Comparison of ENCODE assay signal across 1 cellular context in the genomic region with DNA sequence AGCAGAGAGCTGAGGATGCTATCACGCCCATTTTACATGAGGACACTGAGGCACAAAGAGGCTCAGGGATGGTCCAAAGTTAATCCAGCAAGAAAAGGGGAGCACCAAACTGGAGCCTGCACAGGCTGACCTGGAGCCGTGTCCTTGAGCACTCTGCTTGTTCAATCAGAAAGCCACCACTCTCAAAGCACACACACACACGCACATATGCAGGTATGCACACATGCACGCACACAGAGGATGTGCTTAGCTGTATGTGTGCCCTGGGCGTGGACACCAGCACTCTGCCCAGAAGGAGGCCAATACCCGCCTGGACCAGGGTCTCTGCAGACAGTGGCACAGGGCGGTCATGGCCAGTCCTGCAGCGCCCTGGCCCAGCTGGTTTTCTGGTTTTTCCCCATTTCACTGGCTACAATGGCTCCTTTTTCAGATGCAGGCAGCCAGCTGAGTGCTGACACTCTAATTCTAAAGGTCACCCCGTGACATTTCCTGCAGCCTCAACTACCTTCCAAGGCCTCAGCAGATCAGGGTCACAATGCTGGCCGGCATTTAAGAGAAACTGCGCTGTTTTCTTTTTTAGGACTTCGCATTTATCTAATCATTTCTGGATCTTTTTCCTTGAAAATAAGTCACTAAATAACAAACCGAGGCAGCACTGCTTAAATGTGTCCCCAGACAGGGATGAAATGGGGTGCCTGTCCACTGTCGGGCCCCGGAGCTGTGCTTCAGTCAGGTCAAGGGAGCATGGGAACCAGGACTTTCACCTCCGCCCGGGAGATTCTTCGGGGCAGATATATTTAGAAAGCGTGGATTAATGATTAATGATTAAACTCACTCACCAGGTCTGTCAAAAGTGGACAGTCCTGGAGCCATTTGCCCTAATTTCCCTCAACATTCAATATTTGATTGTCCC.
TF ChIP-seq lines count a peak whose summit lies in the region.

No MANE protein-coding gene starts in this region.

TF ChIP-seq in HepG2, 621 proteins besides CTCF, POLR2A, EP300 and RAD21 (continued from another document and continues in another):
- TF ChIP-seq, protein P1, sequence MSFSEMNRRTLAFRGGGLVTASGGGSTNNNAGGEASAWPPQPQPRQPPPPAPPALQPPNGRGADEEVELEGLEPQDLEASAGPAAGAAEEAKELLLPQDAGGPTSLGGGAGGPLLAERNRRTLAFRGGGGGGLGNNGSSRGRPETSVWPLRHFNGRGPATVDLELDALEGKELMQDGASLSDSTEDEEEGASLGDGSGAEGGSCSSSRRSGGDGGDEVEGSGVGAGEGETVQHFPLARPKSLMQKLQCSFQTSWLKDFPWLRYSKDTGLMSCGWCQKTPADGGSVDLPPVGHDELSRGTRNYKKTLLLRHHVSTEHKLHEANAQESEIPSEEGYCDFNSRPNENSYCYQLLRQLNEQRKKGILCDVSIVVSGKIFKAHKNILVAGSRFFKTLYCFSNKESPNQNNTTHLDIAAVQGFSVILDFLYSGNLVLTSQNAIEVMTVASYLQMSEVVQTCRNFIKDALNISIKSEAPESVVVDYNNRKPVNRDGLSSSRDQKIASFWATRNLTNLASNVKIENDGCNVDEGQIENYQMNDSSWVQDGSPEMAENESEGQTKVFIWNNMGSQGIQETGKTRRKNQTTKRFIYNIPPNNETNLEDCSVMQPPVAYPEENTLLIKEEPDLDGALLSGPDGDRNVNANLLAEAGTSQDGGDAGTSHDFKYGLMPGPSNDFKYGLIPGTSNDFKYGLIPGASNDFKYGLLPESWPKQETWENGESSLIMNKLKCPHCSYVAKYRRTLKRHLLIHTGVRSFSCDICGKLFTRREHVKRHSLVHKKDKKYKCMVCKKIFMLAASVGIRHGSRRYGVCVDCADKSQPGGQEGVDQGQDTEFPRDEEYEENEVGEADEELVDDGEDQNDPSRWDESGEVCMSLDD (CRISPR knock-in tag; IDR thresholded peaks at IDR 0.05; ENCODE audit: borderline replicate concordance): peak; percentile 96
- TF ChIP-seq, protein P2, sequence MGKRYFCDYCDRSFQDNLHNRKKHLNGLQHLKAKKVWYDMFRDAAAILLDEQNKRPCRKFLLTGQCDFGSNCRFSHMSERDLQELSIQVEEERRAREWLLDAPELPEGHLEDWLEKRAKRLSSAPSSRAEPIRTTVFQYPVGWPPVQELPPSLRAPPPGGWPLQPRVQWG (CRISPR knock-in tag; IDR thresholded peaks at IDR 0.05; ENCODE audit: borderline replicate concordance, low read depth): no peak
- no peak for TF ChIP-seq ZNF790 (CRISPR knock-in tag; IDR thresholded peaks at IDR 0.05; ENCODE audit: borderline replicate concordance)
- TF ChIP-seq, protein P3, sequence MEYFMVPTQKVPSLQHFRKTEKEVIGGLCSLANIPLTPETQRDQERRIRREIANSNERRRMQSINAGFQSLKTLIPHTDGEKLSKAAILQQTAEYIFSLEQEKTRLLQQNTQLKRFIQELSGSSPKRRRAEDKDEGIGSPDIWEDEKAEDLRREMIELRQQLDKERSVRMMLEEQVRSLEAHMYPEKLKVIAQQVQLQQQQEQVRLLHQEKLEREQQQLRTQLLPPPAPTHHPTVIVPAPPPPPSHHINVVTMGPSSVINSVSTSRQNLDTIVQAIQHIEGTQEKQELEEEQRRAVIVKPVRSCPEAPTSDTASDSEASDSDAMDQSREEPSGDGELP (IDR thresholded peaks at IDR 0.05; ENCODE audit: borderline replicate concordance, low read depth): peak; percentile 95
- peak; percentile 85 for TF ChIP-seq HNF4G (IDR thresholded peaks at IDR 0.05; ENCODE audit: borderline replicate concordance, low read depth, low read length)
- no peak; the same call in 1 of the 2 replicates for TF ChIP-seq HNF4G (CRISPR knock-in tag; IDR thresholded peaks at IDR 0.05; ENCODE audit: borderline replicate concordance, low read depth)
- TF ChIP-seq ZFAT (CRISPR knock-in tag; conservative IDR thresholded peaks at IDR 0.05): no peak
- TF ChIP-seq YEATS2 (CRISPR knock-in tag; IDR thresholded peaks at IDR 0.05; ENCODE audit: borderline replicate concordance): no peak
- 0 out of 2 replicates have a peak, but pooled peaks have one; percentile 15 for TF ChIP-seq ISL2 (CRISPR knock-in tag; IDR thresholded peaks at IDR 0.05)
- TF ChIP-seq, protein P4, sequence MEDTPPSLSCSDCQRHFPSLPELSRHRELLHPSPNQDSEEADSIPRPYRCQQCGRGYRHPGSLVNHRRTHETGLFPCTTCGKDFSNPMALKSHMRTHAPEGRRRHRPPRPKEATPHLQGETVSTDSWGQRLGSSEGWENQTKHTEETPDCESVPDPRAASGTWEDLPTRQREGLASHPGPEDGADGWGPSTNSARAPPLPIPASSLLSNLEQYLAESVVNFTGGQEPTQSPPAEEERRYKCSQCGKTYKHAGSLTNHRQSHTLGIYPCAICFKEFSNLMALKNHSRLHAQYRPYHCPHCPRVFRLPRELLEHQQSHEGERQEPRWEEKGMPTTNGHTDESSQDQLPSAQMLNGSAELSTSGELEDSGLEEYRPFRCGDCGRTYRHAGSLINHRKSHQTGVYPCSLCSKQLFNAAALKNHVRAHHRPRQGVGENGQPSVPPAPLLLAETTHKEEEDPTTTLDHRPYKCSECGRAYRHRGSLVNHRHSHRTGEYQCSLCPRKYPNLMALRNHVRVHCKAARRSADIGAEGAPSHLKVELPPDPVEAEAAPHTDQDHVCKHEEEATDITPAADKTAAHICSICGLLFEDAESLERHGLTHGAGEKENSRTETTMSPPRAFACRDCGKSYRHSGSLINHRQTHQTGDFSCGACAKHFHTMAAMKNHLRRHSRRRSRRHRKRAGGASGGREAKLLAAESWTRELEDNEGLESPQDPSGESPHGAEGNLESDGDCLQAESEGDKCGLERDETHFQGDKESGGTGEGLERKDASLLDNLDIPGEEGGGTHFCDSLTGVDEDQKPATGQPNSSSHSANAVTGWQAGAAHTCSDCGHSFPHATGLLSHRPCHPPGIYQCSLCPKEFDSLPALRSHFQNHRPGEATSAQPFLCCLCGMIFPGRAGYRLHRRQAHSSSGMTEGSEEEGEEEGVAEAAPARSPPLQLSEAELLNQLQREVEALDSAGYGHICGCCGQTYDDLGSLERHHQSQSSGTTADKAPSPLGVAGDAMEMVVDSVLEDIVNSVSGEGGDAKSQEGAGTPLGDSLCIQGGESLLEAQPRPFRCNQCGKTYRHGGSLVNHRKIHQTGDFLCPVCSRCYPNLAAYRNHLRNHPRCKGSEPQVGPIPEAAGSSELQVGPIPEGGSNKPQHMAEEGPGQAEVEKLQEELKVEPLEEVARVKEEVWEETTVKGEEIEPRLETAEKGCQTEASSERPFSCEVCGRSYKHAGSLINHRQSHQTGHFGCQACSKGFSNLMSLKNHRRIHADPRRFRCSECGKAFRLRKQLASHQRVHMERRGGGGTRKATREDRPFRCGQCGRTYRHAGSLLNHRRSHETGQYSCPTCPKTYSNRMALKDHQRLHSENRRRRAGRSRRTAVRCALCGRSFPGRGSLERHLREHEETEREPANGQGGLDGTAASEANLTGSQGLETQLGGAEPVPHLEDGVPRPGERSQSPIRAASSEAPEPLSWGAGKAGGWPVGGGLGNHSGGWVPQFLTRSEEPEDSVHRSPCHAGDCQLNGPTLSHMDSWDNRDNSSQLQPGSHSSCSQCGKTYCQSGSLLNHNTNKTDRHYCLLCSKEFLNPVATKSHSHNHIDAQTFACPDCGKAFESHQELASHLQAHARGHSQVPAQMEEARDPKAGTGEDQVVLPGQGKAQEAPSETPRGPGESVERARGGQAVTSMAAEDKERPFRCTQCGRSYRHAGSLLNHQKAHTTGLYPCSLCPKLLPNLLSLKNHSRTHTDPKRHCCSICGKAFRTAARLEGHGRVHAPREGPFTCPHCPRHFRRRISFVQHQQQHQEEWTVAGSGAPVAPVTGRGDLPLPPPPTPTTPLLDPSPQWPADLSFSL (CRISPR knock-in tag; IDR thresholded peaks at IDR 0.05): peak; percentile 56; the same call in 1 of the 2 replicates
- no peak for TF ChIP-seq KDM4B (CRISPR knock-in tag; IDR thresholded peaks at IDR 0.05)
- TF ChIP-seq ZNF883 (CRISPR knock-in tag; IDR thresholded peaks at IDR 0.05; ENCODE audit: not compliant biosample characterization): peak; percentile 74
- TF ChIP-seq ZSCAN22 (CRISPR knock-in tag; IDR thresholded peaks at IDR 0.05): no peak
- TF ChIP-seq, protein P5, sequence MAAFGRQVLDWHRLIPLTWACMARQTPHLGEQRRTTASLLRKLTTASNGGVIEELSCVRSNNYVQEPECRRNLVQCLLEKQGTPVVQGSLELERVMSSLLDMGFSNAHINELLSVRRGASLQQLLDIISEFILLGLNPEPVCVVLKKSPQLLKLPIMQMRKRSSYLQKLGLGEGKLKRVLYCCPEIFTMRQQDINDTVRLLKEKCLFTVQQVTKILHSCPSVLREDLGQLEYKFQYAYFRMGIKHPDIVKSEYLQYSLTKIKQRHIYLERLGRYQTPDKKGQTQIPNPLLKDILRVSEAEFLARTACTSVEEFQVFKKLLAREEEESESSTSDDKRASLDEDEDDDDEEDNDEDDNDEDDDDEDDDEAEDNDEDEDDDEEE (CRISPR knock-in tag; IDR thresholded peaks at IDR 0.05): no peak
- TF ChIP-seq, protein P6, sequence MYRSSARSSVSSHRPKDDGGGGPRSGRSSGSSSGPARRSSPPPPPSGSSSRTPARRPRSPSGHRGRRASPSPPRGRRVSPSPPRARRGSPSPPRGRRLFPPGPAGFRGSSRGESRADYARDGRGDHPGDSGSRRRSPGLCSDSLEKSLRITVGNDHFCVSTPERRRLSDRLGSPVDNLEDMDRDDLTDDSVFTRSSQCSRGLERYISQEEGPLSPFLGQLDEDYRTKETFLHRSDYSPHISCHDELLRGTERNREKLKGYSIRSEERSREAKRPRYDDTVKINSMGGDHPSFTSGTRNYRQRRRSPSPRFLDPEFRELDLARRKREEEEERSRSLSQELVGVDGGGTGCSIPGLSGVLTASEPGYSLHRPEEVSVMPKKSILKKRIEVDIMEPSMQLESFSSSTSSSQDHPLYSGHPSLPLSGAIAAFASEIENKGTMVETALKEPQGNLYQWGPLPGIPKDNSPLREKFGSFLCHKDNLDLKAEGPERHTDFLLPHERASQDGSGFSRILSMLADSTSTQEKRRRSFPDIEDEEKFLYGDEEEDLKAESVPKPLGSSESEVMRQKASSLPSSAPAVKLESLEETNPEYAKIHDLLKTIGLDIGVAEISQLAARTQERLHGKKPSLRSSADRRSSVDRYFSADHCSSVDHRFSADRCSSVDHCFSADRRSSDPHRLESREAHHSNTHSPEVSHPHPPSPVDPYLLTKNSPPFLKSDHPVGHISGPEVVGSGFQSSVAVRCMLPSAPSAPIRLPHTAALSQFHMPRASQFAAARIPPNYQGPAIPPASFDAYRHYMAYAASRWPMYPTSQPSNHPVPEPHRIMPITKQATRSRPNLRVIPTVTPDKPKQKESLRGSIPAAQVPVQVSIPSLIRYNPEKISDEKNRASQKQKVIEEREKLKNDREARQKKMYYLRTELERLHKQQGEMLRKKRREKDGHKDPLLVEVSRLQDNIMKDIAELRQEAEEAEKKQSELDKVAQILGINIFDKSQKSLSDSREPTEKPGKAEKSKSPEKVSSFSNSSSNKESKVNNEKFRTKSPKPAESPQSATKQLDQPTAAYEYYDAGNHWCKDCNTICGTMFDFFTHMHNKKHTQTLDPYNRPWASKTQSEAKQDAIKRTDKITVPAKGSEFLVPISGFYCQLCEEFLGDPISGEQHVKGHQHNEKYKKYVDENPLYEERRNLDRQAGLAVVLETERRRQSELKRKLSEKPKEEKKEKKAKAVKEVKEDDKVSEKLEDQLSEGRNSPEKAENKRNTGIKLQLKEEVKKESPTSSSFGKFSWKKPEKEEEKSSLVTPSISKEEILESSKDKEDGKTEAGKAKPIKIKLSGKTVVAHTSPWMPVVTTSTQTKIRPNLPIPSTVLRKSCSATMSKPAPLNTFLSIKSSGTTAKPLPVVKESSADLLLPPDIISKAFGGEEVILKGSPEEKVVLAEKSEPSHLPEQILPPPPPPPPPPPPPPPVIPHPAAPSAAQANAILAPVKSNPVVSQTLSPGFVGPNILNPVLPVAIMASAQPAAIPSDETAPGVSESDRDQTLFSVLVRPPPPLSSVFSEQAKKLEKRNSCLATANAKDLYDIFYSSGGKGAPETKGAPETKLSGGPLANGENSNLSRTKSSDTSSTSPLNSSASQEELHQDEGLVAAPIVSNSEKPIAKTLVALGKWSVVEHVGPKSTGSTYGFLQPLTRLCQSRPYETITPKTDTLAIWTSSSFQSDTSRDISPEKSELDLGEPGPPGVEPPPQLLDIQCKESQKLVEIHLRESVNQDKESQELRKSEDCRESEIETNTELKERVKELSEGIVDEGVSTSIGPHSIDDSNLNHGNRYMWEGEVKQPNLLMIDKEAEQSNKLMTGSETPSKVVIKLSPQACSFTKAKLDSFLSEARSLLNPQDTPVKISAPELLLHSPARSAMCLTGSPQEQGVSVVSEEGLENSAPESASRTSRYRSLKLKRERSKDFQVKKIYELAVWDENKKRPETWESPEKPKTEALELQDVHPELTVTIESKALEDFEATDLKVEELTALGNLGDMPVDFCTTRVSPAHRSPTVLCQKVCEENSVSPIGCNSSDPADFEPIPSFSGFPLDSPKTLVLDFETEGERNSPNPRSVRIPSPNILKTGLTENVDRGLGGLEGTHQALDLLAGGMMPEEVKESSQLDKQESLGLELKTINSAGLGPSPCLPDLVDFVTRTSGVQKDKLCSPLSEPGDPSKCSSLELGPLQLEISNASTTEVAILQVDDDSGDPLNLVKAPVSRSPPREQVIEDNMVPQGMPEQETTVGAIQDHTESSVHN (CRISPR knock-in tag; IDR thresholded peaks at IDR 0.05): 0 out of 2 replicates have a peak, but pooled peaks have one; percentile 66
- TF ChIP-seq, protein P7, sequence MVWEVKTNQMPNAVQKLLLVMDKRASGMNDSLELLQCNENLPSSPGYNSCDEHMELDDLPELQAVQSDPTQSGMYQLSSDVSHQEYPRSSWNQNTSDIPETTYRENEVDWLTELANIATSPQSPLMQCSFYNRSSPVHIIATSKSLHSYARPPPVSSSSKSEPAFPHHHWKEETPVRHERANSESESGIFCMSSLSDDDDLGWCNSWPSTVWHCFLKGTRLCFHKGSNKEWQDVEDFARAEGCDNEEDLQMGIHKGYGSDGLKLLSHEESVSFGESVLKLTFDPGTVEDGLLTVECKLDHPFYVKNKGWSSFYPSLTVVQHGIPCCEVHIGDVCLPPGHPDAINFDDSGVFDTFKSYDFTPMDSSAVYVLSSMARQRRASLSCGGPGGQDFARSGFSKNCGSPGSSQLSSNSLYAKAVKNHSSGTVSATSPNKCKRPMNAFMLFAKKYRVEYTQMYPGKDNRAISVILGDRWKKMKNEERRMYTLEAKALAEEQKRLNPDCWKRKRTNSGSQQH (CRISPR knock-in tag; IDR thresholded peaks at IDR 0.05; ENCODE audit: low read depth): no peak
- TF ChIP-seq, protein P8, sequence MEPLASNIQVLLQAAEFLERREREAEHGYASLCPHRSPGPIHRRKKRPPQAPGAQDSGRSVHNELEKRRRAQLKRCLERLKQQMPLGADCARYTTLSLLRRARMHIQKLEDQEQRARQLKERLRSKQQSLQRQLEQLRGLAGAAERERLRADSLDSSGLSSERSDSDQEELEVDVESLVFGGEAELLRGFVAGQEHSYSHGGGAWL (CRISPR knock-in tag; IDR thresholded peaks at IDR 0.05): no peak
- no peak for TF ChIP-seq ZNF335 (CRISPR knock-in tag; IDR thresholded peaks at IDR 0.05)
- TF ChIP-seq IRF2 (CRISPR knock-in tag; IDR thresholded peaks at IDR 0.05): peak; percentile 34; the same call in 1 of the 2 replicates
- TF ChIP-seq, protein P9, sequence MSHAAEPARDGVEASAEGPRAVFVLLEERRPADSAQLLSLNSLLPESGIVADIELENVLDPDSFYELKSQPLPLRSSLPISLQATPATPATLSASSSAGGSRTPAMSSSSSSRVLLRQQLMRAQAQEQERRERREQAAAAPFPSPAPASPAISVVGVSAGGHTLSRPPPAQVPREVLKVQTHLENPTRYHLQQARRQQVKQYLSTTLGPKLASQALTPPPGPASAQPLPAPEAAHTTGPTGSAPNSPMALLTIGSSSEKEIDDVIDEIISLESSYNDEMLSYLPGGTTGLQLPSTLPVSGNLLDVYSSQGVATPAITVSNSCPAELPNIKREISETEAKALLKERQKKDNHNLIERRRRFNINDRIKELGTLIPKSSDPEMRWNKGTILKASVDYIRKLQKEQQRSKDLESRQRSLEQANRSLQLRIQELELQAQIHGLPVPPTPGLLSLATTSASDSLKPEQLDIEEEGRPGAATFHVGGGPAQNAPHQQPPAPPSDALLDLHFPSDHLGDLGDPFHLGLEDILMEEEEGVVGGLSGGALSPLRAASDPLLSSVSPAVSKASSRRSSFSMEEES (CRISPR knock-in tag; IDR thresholded peaks at IDR 0.05): no peak; the same call in 1 of the 2 replicates
- peak; percentile 46 for TF ChIP-seq TBL1XR1 (IDR thresholded peaks at IDR 0.05; ENCODE audit: borderline replicate concordance, low read length, partially characterized antibody)
